ENCODE assay signal across 8 cellular contexts in genomic region chr3:11770477-11771381, GRCh38.
DNase-seq lines count a peak whose midpoint lies in the region; ATAC-seq and TF ChIP-seq lines count a peak whose summit lies in the region.

No MANE protein-coding gene starts in this region.

- no peak overlapping the region for H2BK15ac ChIP-seq in H9 (ENCODE audit: low read depth, low read length)

- no peaks in the 10 kb centered on the region for H3F3A ChIP-seq in MM.1S (ENCODE audit: insufficient read depth, low read length)

- no peak overlapping the region for H2BK5ac ChIP-seq in H9 (ENCODE audit: insufficient read length, low read length)

- no peaks in the 10 kb centered on the region for H3K9me2 ChIP-seq in MM.1S (replicated peaks; ENCODE audit: insufficient read depth, low read length)

- H3K4me1 Mint-ChIP-seq in H9 = peaks cover 19 to 22% of the 10 kb centered on the region in 2 experiments

- peak overlapping the region; percentile 46 for H3K18ac ChIP-seq in H9 (ENCODE audit: insufficient read length, low read depth, low read length)

- DNase-seq in H9 = peak; percentile 95
- peak; percentile 86 for DNase-seq in MM.1S
- peak; percentile 78 for DNase-seq in T follicular helper cell (ENCODE audit: low read depth)
- peak in 39 of 56 donors; percentile 5 to 71 (median 41) for DNase-seq in amygdala (lab: John Stamatoyannopoulos, UW)
- DNase-seq in right cardiac atrium = peak; percentile 52 to 85 (median 75)
- DNase-seq in retinal pigment epithelial cell (ENCODE audit: low read depth) = peak; percentile 85

- H4K20me1 ChIP-seq in H9 (ENCODE audit: control insufficient read depth, insufficient read depth, insufficient read length) (no peaks in the 10 kb centered on the region), MM.1S (ENCODE audit: insufficient read depth, low read length) (no peaks in the 10 kb centered on the region)

- H3K79me2 ChIP-seq in H9 (ENCODE audit: insufficient read depth, low read length) = no peaks in the 10 kb centered on the region
- H3K79me2 ChIP-seq in MM.1S (ENCODE audit: low read length) = no peaks in the 10 kb centered on the region

- no peak overlapping the region for H3T11ph ChIP-seq in H9 (ENCODE audit: low read length)

- H3K36me3 ChIP-seq in ES-I3 (ENCODE audit: insufficient read depth, low read length) (no peaks in the 10 kb centered on the region), MM.1S (replicated peaks; ENCODE audit: insufficient read depth, low read length) (no peaks in the 10 kb centered on the region)

- H3K27me3 ChIP-seq in H9 (ENCODE audit: insufficient read depth, low read length) = no peaks in the 10 kb centered on the region
- H3K27me3 ChIP-seq in MM.1S (replicated peaks; ENCODE audit: insufficient read depth, low read length) = no peaks in the 10 kb centered on the region
- H3K27me3 ChIP-seq in right cardiac atrium (ENCODE audit: control insufficient read depth, insufficient read depth) = no peaks in the 10 kb centered on the region

- H3K4me3 ChIP-seq in MM.1S (ENCODE audit: low read length) (no peak overlapping the region), right cardiac atrium (ENCODE audit: low read length) (no peak overlapping the region), retinal pigment epithelial cell (ENCODE audit: low read length) (no peak overlapping the region)

- H3K27ac ChIP-seq in H9 (ENCODE audit: insufficient read length, low read depth, low read length) = no peak overlapping the region
- H3K27ac ChIP-seq in MM.1S (ENCODE audit: low read length) = no peak overlapping the region
- H3K27ac ChIP-seq in right cardiac atrium (ENCODE audit: low read length) = no peak overlapping the region

- H3K4me2 ChIP-seq in H9 (ENCODE audit: insufficient read depth, insufficient read length, low read length) = peak overlapping the region; percentile 26
- H3K4me2 ChIP-seq in MM.1S (ENCODE audit: low read depth, low read length) = peak overlapping the region; percentile 7; the same call in 1 of the 2 replicates

- no peak overlapping the region for H3K56ac ChIP-seq in H9 (ENCODE audit: insufficient read length, low read depth, low read length)

- no peaks in the 10 kb centered on the region for H3K36me3 Mint-ChIP-seq in H9 (ENCODE audit: insufficient read depth in 1 of 3, low read depth in 3 of 3)

- peak overlapping the region; percentile 23 to 38 for H3K4me3 Mint-ChIP-seq in H9

- ATAC-seq in right cardiac atrium = peak; percentile 93 to 94
- no peak for ATAC-seq in HG02840 (IDR thresholded peaks at IDR 0.05; ENCODE audit: low FRiP score, unreplicated experiment)

- H3K14ac ChIP-seq in H9 (ENCODE audit: insufficient read depth, low read length) = peak overlapping the region; percentile 55

- H4K8ac ChIP-seq in H9 (replicated peaks; ENCODE audit: insufficient read length, low read depth, low read length) = no peak overlapping the region

- H3K27ac Mint-ChIP-seq in H9 = peak overlapping the region in 2 of 3 experiments; percentile 52 to 64; a peak in 2 of 7 replicates

- H3K9me3 ChIP-seq in ES-I3 (ENCODE audit: control insufficient read depth, insufficient read depth, low read length) (no peaks in the 10 kb centered on the region), H9 (ENCODE audit: control insufficient read depth, low read depth, low read length) (no peaks in the 10 kb centered on the region), MM.1S (replicated peaks; ENCODE audit: insufficient read depth, low read length) (no peaks in the 10 kb centered on the region), right cardiac atrium (ENCODE audit: control insufficient read depth, low read length) (no peaks in the 10 kb centered on the region)

- no peak overlapping the region for H4K5ac ChIP-seq in H9 (ENCODE audit: insufficient read length, low read depth, low read length)

- H2AK5ac ChIP-seq in H9 (ENCODE audit: insufficient read length, low read length) = no peak overlapping the region

- no peak overlapping the region for H2BK12ac ChIP-seq in H9 (ENCODE audit: insufficient read length, low read depth, low read length)

- H3K4me1 ChIP-seq in ES-I3 (ENCODE audit: insufficient read depth, low read length) (peaks cover 13% of the 10 kb centered on the region), H9 (ENCODE audit: insufficient read depth, low read length) (no peaks in the 10 kb centered on the region; the same call in 1 of the 2 replicates), MM.1S (ENCODE audit: low read length) (peaks cover 10% of the 10 kb centered on the region; the same call in 1 of the 2 replicates), right cardiac atrium (ENCODE audit: control insufficient read depth, insufficient read depth, low read length) (no peaks in the 10 kb centered on the region)

- TF ChIP-seq CTCF in H9 (conservative IDR thresholded peaks at IDR 0.05) (no peak), MM.1S (IDR thresholded peaks at IDR 0.05; ENCODE audit: low read length) (no peak), retinal pigment epithelial cell (conservative IDR thresholded peaks at IDR 0.05; ENCODE audit: low read depth, low read length) (no peak)

- no peak overlapping the region for H2BK120ac ChIP-seq in H9 (ENCODE audit: low read depth, low read length, poor library complexity, severe bottlenecking)

- no peak overlapping the region for H3K23ac ChIP-seq in H9 (ENCODE audit: insufficient read length, low read depth, low read length)

- H4K91ac ChIP-seq in H9 (ENCODE audit: insufficient read length, low read depth, low read length) = no peak overlapping the region

- intact Hi-C loops in right cardiac atrium (cut with DNase I) = no loop called here

- no peaks in the 10 kb centered on the region for H3K9me3 Mint-ChIP-seq in H9

- H3K9ac ChIP-seq in ES-I3 (ENCODE audit: low read depth, low read length) (peak overlapping the region; percentile 33; the same call in 1 of the 2 replicates), H9 (ENCODE audit: extremely low read depth, insufficient read length, low read length) (no peak overlapping the region), MM.1S (ENCODE audit: low read length) (no peak overlapping the region)

- no peaks in the 10 kb centered on the region for H3K79me1 ChIP-seq in H9 (ENCODE audit: insufficient read depth, low read depth, low read length, poor library complexity, severe bottlenecking)

- H2BK20ac ChIP-seq in H9 (ENCODE audit: low read depth, low read length, poor library complexity, severe bottlenecking) = no peak overlapping the region

- no peaks in the 10 kb centered on the region for H3K23me2 ChIP-seq in H9 (ENCODE audit: insufficient read length, low read depth, low read length, poor library complexity, severe bottlenecking)

- WGBS in H9 (ENCODE audit: extremely low coverage, insufficient read length, low lambda C conversion rate) = no CpG with 5 or more reads among the region's 20 CpGs
- 23% methylated on average over 20 of the region's 20 CpGs for WGBS in right cardiac atrium

- H2AFZ ChIP-seq in H9 (ENCODE audit: low read length) (no peak overlapping the region), MM.1S (ENCODE audit: low read length) (peak overlapping the region; percentile 77)

- peaks cover 25% of the 10 kb centered on the region for H3K27me3 Mint-ChIP-seq in H9 (ENCODE audit: low read depth)

- H3K4ac ChIP-seq in H9 (ENCODE audit: low read depth, low read length) = no peak overlapping the region

Comparison
In these comparisons a context has a peak if more than half of its experiments do, and no peak if none do; other contexts are left out.
1. DNase-seq: peak in every context shown above with its lines; median percentile 95 in H9; 86 in MM.1S; 85 in retinal pigment epithelial cell; 78 in T follicular helper cell; 75 in right cardiac atrium; 41 in amygdala.